In genomic region chr13:110396913-110397379, GRCh38 we compare ENCODE assay signal across 10 cellular contexts.
A peak's percentile ranks its signal among the peaks of the same experiment; 100 is the strongest.
DNase-seq lines count a peak whose midpoint lies in the region; ATAC-seq, FAIRE-seq and TF ChIP-seq lines count a peak whose summit lies in the region.
"Had no signal": no experiment of that assay in that cellular context is flagged by ENCODE, and none has a peak within 500 bp of the region (broad histone marks: within the 10 kb centered on the region; RNA-seq: fewer than 3 reads in every experiment).

No MANE protein-coding gene starts in this region.

- WGBS in right cardiac atrium = 14% methylated on average over 11 of the region's 11 CpGs

- H3K4me1 ChIP-seq in astrocyte (ENCODE audit: insufficient read depth, low read length) (peaks cover 77% of the 10 kb centered on the region), right cardiac atrium (ENCODE audit: control insufficient read depth, insufficient read depth, low read length) (peaks cover 8% of the 10 kb centered on the region), gastrocnemius medialis (peaks cover 7 to 47% of the 10 kb centered on the region in 2 donors)

- H3K36me3 Mint-ChIP-seq in Calu3 (ENCODE audit: insufficient read depth, unreplicated experiment) (peaks cover 5% of the 10 kb centered on the region), astrocyte (ENCODE audit: low read depth, unreplicated experiment) (peaks cover 44% of the 10 kb centered on the region)
- peaks cover 0 to 1% of the 10 kb centered on the region in 2 donors for H3K36me3 Mint-ChIP-seq in stimulated activated naive B cell treated with anti-CD40 and anti-IgM and Interleukin-4, amounts not matched to agents 10 μg/mL and 1 μg/mL and 100 μg/mL, for 72 hours

- H3K4me3 ChIP-seq in astrocyte (ENCODE audit: insufficient read depth, low read depth, low read length) (no peak overlapping the region), right cardiac atrium (ENCODE audit: low read length) (no peak overlapping the region), gastrocnemius medialis (peak overlapping the region in 3 of 4 donors; percentile 23 to 29 (median 26))

- TF ChIP-seq CTCF in Calu3 (IDR thresholded peaks at IDR 0.05; ENCODE audit: unreplicated experiment) = no peak
- no peak for TF ChIP-seq CTCF in astrocyte (IDR thresholded peaks at IDR 0.05; ENCODE audit: insufficient read depth, low read depth, low read length)
- no peak for TF ChIP-seq CTCF in gastrocnemius medialis (IDR thresholded peaks at IDR 0.05 in 4 of 5, conservative IDR thresholded peaks at IDR 0.05 in 1 of 5)

- FAIRE-seq in astrocyte (lab: Jason Lieb, UNC) = peak; percentile 100

- DNase-seq in Calu3 = peak; percentile 1
- DNase-seq in astrocyte (ENCODE audit: low read depth) = peak; percentile 100
- peak; percentile 93 to 97 (median 93) for DNase-seq in right cardiac atrium
- DNase-seq in gastrocnemius medialis = peak; percentile 74 to 89
- no peak for DNase-seq in stimulated activated naive B cell treated with anti-CD40 and anti-IgM and Interleukin-4, amounts not matched to agents 10 μg/mL and 1 μg/mL and 100 μg/mL, for 72 hours
- DNase-seq: DMS79; stimulated activated CD4-positive, alpha-beta T cell treated with anti-CD3 and anti-CD28 coated beads, Interleukin-4, amount 100 ng/mL, for 4 hours had no signal

- H3K27me3 Mint-ChIP-seq in Calu3 (ENCODE audit: unreplicated experiment) (no peaks in the 10 kb centered on the region), astrocyte (ENCODE audit: low read depth, unreplicated experiment) (no peaks in the 10 kb centered on the region)
- H3K27me3 Mint-ChIP-seq in stimulated activated naive B cell treated with anti-CD40 and anti-IgM and Interleukin-4, amounts not matched to agents 10 μg/mL and 1 μg/mL and 100 μg/mL, for 72 hours = peaks cover 42 to 47% of the 10 kb centered on the region in 2 donors

- peak overlapping the region; percentile 98 for H3K27ac ChIP-seq in astrocyte (ENCODE audit: low read depth, low read length)
- H3K27ac ChIP-seq in right cardiac atrium (ENCODE audit: low read length) = peak overlapping the region; percentile 75
- H3K27ac ChIP-seq in gastrocnemius medialis = peak overlapping the region; percentile 68 to 77 (median 72)

- CTCF ChIA-PET in Calu3 (lab: Charles Lee) = interaction anchor here (0.5 kb wide), 1 partner anchor 21 kb away, joined by 3 read pairs; no protein-coding TSS in a partner anchor

- H3K9ac ChIP-seq in astrocyte (ENCODE audit: low read length) = peak overlapping the region; percentile 83

- TF ChIP-seq POLR2A in gastrocnemius medialis (IDR thresholded peaks at IDR 0.05) = peak; percentile 3 to 43

- BruUV-seq in Calu3 (replicated peaks; lab: Mats Ljungman, UMichigan) = no TSS peak

- H3K9me3 Mint-ChIP-seq in Calu3 (ENCODE audit: low read depth, unreplicated experiment) (peaks cover 3% of the 10 kb centered on the region), astrocyte (ENCODE audit: unreplicated experiment) (no peaks in the 10 kb centered on the region)
- H3K9me3 Mint-ChIP-seq in stimulated activated naive B cell treated with anti-CD40 and anti-IgM and Interleukin-4, amounts not matched to agents 10 μg/mL and 1 μg/mL and 100 μg/mL, for 72 hours = no peaks in the 10 kb centered on the region

- H3K27me3 ChIP-seq in astrocyte (ENCODE audit: insufficient read depth, low read length) (no peaks in the 10 kb centered on the region), right cardiac atrium (ENCODE audit: control insufficient read depth, insufficient read depth) (no peaks in the 10 kb centered on the region), gastrocnemius medialis (peaks cover 0 to 12% (median 0%) of the 10 kb centered on the region in 3 donors)

- H2AFZ ChIP-seq in astrocyte (ENCODE audit: low read depth, low read length) = no peak overlapping the region

- H3K4me1 Mint-ChIP-seq in Calu3 (ENCODE audit: low read depth, unreplicated experiment) (no peaks in the 10 kb centered on the region), astrocyte (ENCODE audit: low read depth, unreplicated experiment) (peaks cover 93% of the 10 kb centered on the region)
- H3K4me1 Mint-ChIP-seq in stimulated activated naive B cell treated with anti-CD40 and anti-IgM and Interleukin-4, amounts not matched to agents 10 μg/mL and 1 μg/mL and 100 μg/mL, for 72 hours = peaks cover 0 to 5% of the 10 kb centered on the region in 2 donors

- ATAC-seq in right cardiac atrium (peak; percentile 97 to 98), gastrocnemius medialis (peak; percentile 89 to 94), HG02870 (IDR thresholded peaks at IDR 0.05; ENCODE audit: unreplicated experiment) (no peak), GM21576 (IDR thresholded peaks at IDR 0.05; ENCODE audit: unreplicated experiment) (no peak)
- no peak for ATAC-seq in activated CD4-positive, CD25-positive, alpha-beta regulatory T cell treated with anti-CD3 and anti-CD28 coated beads, Interleukin-2, amount 50 U/mL, for 24 hours
- ATAC-seq in stimulated activated naive B cell treated with anti-CD40 and anti-IgM and Interleukin-4, amounts not matched to agents 10 μg/mL and 1 μg/mL and 100 μg/mL, for 72 hours (replicated peaks) = no peak

- no peaks in the 10 kb centered on the region for H4K20me1 ChIP-seq in astrocyte (ENCODE audit: insufficient read depth, low read length)

- peaks cover 8% of the 10 kb centered on the region for H3K36me3 ChIP-seq in astrocyte (ENCODE audit: insufficient read depth, low read length)
- H3K36me3 ChIP-seq in gastrocnemius medialis = no peaks in the 10 kb centered on the region

- H3K27ac Mint-ChIP-seq in Calu3 (ENCODE audit: unreplicated experiment) = peak overlapping the region; percentile 36
- H3K27ac Mint-ChIP-seq in astrocyte (ENCODE audit: unreplicated experiment) = peak overlapping the region; percentile 96
- no peak overlapping the region for H3K27ac Mint-ChIP-seq in stimulated activated naive B cell treated with anti-CD40 and anti-IgM and Interleukin-4, amounts not matched to agents 10 μg/mL and 1 μg/mL and 100 μg/mL, for 72 hours

- intact Hi-C loops in Calu3 (cut with micrococcal nuclease; ENCODE audit: unreplicated experiment) (no loop called here), right cardiac atrium (cut with DNase I) (no loop called here), gastrocnemius medialis (cut with DNase I; ENCODE audit: low total_unique reads) (loop anchor here (2.0 to 10.0 kb wide), 3 partner anchors 14 to 90 kb away; partner anchors contain the start of genes COL4A1 and COL4A2)

- H3K79me2 ChIP-seq in astrocyte (ENCODE audit: insufficient read depth, low read length) = peaks cover 36% of the 10 kb centered on the region

- H3K9me3 ChIP-seq in astrocyte (ENCODE audit: insufficient read depth, low read depth, low read length) = no peaks in the 10 kb centered on the region
- no peaks in the 10 kb centered on the region for H3K9me3 ChIP-seq in right cardiac atrium (ENCODE audit: control insufficient read depth, low read length)
- no peaks in the 10 kb centered on the region for H3K9me3 ChIP-seq in gastrocnemius medialis

- H3K4me3 Mint-ChIP-seq in Calu3 (ENCODE audit: low read depth, unreplicated experiment) (no peak overlapping the region), astrocyte (ENCODE audit: unreplicated experiment) (peak overlapping the region; percentile 20)
- H3K4me3 Mint-ChIP-seq in stimulated activated naive B cell treated with anti-CD40 and anti-IgM and Interleukin-4, amounts not matched to agents 10 μg/mL and 1 μg/mL and 100 μg/mL, for 72 hours = no peak overlapping the region

- in situ Hi-C loops in gastrocnemius medialis (cut with MboI; ENCODE audit: low sequenced_read_pairs in 4 of 4) = no loop called here

- H3K4me2 ChIP-seq in astrocyte (ENCODE audit: low read length) = peak overlapping the region; percentile 73

Comparison
In these comparisons a context has a peak if more than half of its experiments do, and no peak if none do; other contexts are left out.
1. H3K4me3 ChIP-seq: peak in gastrocnemius medialis (3 of 4); none in astrocyte (single experiment) and right cardiac atrium (single experiment).
2. ATAC-seq: peak in right cardiac atrium (2 of 2) and gastrocnemius medialis (2 of 2); none in activated CD4-positive, CD25-positive, alpha-beta regulatory T cell treated with anti-CD3 and anti-CD28 coated beads, Interleukin-2, amount 50 U/mL, for 24 hours (0 of 2), HG02870 (single experiment), GM21576 (single experiment) and stimulated activated naive B cell treated with anti-CD40 and anti-IgM and Interleukin-4, amounts not matched to agents 10 μg/mL and 1 μg/mL and 100 μg/mL, for 72 hours (0 of 2).
3. Peak in every context shown above with its lines, with median percentiles within 50 percentile points of each other: H3K27ac ChIP-seq.